13 cellular contexts compared by ENCODE assay signal in genomic region chr9:107674252-107674936, GRCh38.
"Had no signal": no experiment of that assay in that cellular context is flagged by ENCODE, and none has a peak within 500 bp of the region (broad histone marks: within the 10 kb centered on the region; RNA-seq: fewer than 3 reads in every experiment).

No MANE protein-coding gene starts in this region.

- H3K27me3 Mint-ChIP-seq: activated CD4-positive, alpha-beta memory T cell treated with anti-CD3 and anti-CD28 coated beads, Interleukin-2, amount 10 ng/mL, durations not matched to agents 7 days and 5 days; activated naive CD4-positive, alpha-beta T cell treated with anti-CD3 and anti-CD28 coated beads, Interleukin-2, amount 50 U/mL, for 24 hours had no signal

- H3K27ac ChIP-seq: cardiac muscle cell, hepatocyte, pancreas, testis had no signal

- H3K4me3 ChIP-seq: adrenal gland, cardiac muscle cell, hepatocyte, pancreas, stomach, testis had no signal

- H3K36me3 ChIP-seq: adrenal gland, cardiac muscle cell, pancreas, stomach had no signal

- H3K27me3 ChIP-seq: adrenal gland, cardiac muscle cell, hepatocyte, pancreas, stomach, testis had no signal

- DNase-seq: activated CD4-positive, alpha-beta memory T cell treated with anti-CD3 and anti-CD28 coated beads, Interleukin-2, amount 10 ng/mL, durations not matched to agents 7 days and 5 days; activated CD4-positive, alpha-beta T cell treated with anti-CD3 and anti-CD28 coated beads for 4 hours; activated effector memory CD4-positive, alpha-beta T cell treated with anti-CD3 and anti-CD28 coated beads, Interleukin-2, amount 50 U/mL, for 16 hours; activated T-cell treated with anti-CD3 and anti-CD28 coated beads, Interleukin-2, amount 50 U/mL, for 4 hours; mammary epithelial cell; pancreas; stomach had no signal

- H3K36me3 Mint-ChIP-seq: activated naive CD4-positive, alpha-beta T cell treated with anti-CD3 and anti-CD28 coated beads, Interleukin-2, amount 50 U/mL, for 24 hours had no signal

- H3K4me1 Mint-ChIP-seq: activated CD4-positive, alpha-beta memory T cell treated with anti-CD3 and anti-CD28 coated beads, Interleukin-2, amount 10 ng/mL, durations not matched to agents 7 days and 5 days; activated naive CD4-positive, alpha-beta T cell treated with anti-CD3 and anti-CD28 coated beads, Interleukin-2, amount 50 U/mL, for 24 hours had no signal

- ATAC-seq: activated T-cell treated with anti-CD3 and anti-CD28 coated beads, Interleukin-2, amount 50 U/mL, for 4 hours had no signal

- H3K9me3 Mint-ChIP-seq: activated CD4-positive, alpha-beta memory T cell treated with anti-CD3 and anti-CD28 coated beads, Interleukin-2, amount 10 ng/mL, durations not matched to agents 7 days and 5 days; activated naive CD4-positive, alpha-beta T cell treated with anti-CD3 and anti-CD28 coated beads, Interleukin-2, amount 50 U/mL, for 24 hours; activated T-cell treated with anti-CD3 and anti-CD28 coated beads, Interleukin-2, amount 50 U/mL, for 4 hours; T-helper 1 cell treated with Interleukin-12 subunit alpha and Interleukin-12 subunit beta and Interleukin-4 antibody, amounts not matched to agents 30 μg/mL and 1 μg/mL, for 36 hours had no signal

- H3K27ac Mint-ChIP-seq: activated CD4-positive, alpha-beta memory T cell treated with anti-CD3 and anti-CD28 coated beads, Interleukin-2, amount 10 ng/mL, durations not matched to agents 7 days and 5 days; activated naive CD4-positive, alpha-beta T cell treated with anti-CD3 and anti-CD28 coated beads, Interleukin-2, amount 50 U/mL, for 24 hours; T-helper 1 cell treated with Interleukin-12 subunit alpha and Interleukin-12 subunit beta and Interleukin-4 antibody, amounts not matched to agents 30 μg/mL and 1 μg/mL, for 36 hours had no signal

- H3K4me1 ChIP-seq: pancreas, stomach, testis had no signal

- H3K9me3 ChIP-seq: adrenal gland, pancreas, stomach, testis had no signal

- H3K4me3 Mint-ChIP-seq: activated CD4-positive, alpha-beta memory T cell treated with anti-CD3 and anti-CD28 coated beads, Interleukin-2, amount 10 ng/mL, durations not matched to agents 7 days and 5 days; activated naive CD4-positive, alpha-beta T cell treated with anti-CD3 and anti-CD28 coated beads, Interleukin-2, amount 50 U/mL, for 24 hours; activated T-cell treated with anti-CD3 and anti-CD28 coated beads, Interleukin-2, amount 50 U/mL, for 4 hours; T-helper 1 cell treated with Interleukin-12 subunit alpha and Interleukin-12 subunit beta and Interleukin-4 antibody, amounts not matched to agents 30 μg/mL and 1 μg/mL, for 36 hours had no signal
